Comparison of ENCODE assay signal across 27 cellular contexts in genomic region chr17:18231156-18231555, GRCh38. TPM values are rescaled to one million over a fixed set of nuclear protein-coding genes. Genes with fewer than 3 reads are reported as not detected.
A peak's percentile ranks its signal among the peaks of the same experiment; 100 is the strongest.
DNase-seq lines count a peak whose midpoint lies in the region; ATAC-seq and TF ChIP-seq lines count a peak whose summit lies in the region.
"Had no signal": no experiment of that assay in that cellular context is flagged by ENCODE, and none has a peak within 500 bp of the region (broad histone marks: within the 10 kb centered on the region; RNA-seq: fewer than 3 reads in every experiment).

No MANE protein-coding gene starts in this region.

- no peak overlapping the region for H3K4me3 Mint-ChIP-seq in chondrocyte (ENCODE audit: unreplicated experiment)
- H3K4me3 Mint-ChIP-seq: activated CD4-positive, alpha-beta T cell treated with anti-CD3 and anti-CD28 coated beads, Interleukin-2, amount 10 ng/mL, durations not matched to agents 7 days and 5 days; HFFc6 had no signal

- intact Hi-C loops in IMR-90 (cut with micrococcal nuclease) (no loop called here), breast epithelium (cut with DNase I; ENCODE audit: low total_unique reads) (no loop called here)

- peak overlapping the region; percentile 36 for H2AFZ ChIP-seq in IMR-90 (replicated peaks; ENCODE audit: low read length, poor library complexity)

- no peak overlapping the region for H3K56ac ChIP-seq in IMR-90 (ENCODE audit: extremely low read depth, insufficient read depth, low read length)

- H3K27me3 Mint-ChIP-seq in chondrocyte (ENCODE audit: low read depth), result no peaks in the 10 kb centered on the region
- H3K27me3 Mint-ChIP-seq: activated CD4-positive, alpha-beta T cell treated with anti-CD3 and anti-CD28 coated beads, Interleukin-2, amount 10 ng/mL, durations not matched to agents 7 days and 5 days; IgD-negative memory B cell had no signal

- POLR2A ChIA-PET in IMR-90 (lab: Charles Lee; ENCODE audit: unreplicated experiment), result interaction anchor here (0.6 kb wide), 1 partner anchor 40 kb away, joined by 3 read pairs; no protein-coding TSS in a partner anchor

- no peak overlapping the region for H2AK5ac ChIP-seq in IMR-90 (ENCODE audit: low read depth, low read length)

- H3K36me3 ChIP-seq in IMR-90 (ENCODE audit: control insufficient read depth, insufficient read depth, low read length), result peaks cover 38% of the 10 kb centered on the region; the same call in 1 of the 2 replicates
- H3K36me3 ChIP-seq in brain microvascular endothelial cell (replicated peaks), result peaks cover 20% of the 10 kb centered on the region
- no peaks in the 10 kb centered on the region for H3K36me3 ChIP-seq in breast epithelium

- TF ChIP-seq POLR2A in IMR-90 (IDR thresholded peaks at IDR 0.05; ENCODE audit: low read depth, low read length) (no peak), breast epithelium (IDR thresholded peaks at IDR 0.05) (no peak)

- DNase-seq in IMR-90 (no peak), chondrocyte (ENCODE audit: low spot score) (peak; percentile 68), left kidney (ENCODE audit: low read depth, low spot score) (peak; percentile 85), substantia nigra (lab: John Stamatoyannopoulos, UW) (peak in 22 of 49 donors; percentile 24 to 66 (median 46)), brain microvascular endothelial cell (no peak), breast epithelium (ENCODE audit: low spot score in 2 of 2) (no peak)
- DNase-seq: activated CD4-positive, alpha-beta T cell treated with anti-CD3 and anti-CD28 coated beads, Interleukin-2, amount 10 ng/mL, durations not matched to agents 7 days and 5 days; activated gamma-delta T cell treated with Interleukin-2 at 50 U/mL for 16 hours; activated T-cell treated with anti-CD3 and anti-CD28 coated beads, Interleukin-2, amount 50 U/mL, for 48 hours; cerebellar nuclear complex; effector CD8-positive, alpha-beta T cell; HFFc6; left lung; mesendoderm; NCI-H1694; NCI-H446 treated with DMSO at 0.1 percent for 48 hours; psoas muscle; stimulated activated CD4-positive, alpha-beta T cell treated with anti-CD3 and anti-CD28 coated beads, Interleukin-4, amount 100 ng/mL, for 1 hour; stomach; T-helper 9 cell had no signal

- peaks cover 36% of the 10 kb centered on the region for H3K4me1 Mint-ChIP-seq in chondrocyte (ENCODE audit: low read depth)

- no peak overlapping the region for H4K91ac ChIP-seq in IMR-90 (ENCODE audit: insufficient read depth, low read depth, low read length)

- H3K23ac ChIP-seq in IMR-90 (ENCODE audit: low read depth, low read length), result no peak overlapping the region

- no peak overlapping the region for H2BK20ac ChIP-seq in IMR-90 (ENCODE audit: low read depth, low read length)

- H3K14ac ChIP-seq in IMR-90 (replicated peaks; ENCODE audit: low read depth, low read length), result no peak overlapping the region

- H3K4me1 ChIP-seq in IMR-90 (ENCODE audit: control insufficient read depth, insufficient read depth, low read length) (peaks cover 13% of the 10 kb centered on the region), breast epithelium (peaks cover 2 to 6% of the 10 kb centered on the region in 2 donors)

- no peak overlapping the region for H3K4me3 ChIP-seq in IMR-90 (ENCODE audit: insufficient read depth, low read depth, low read length)
- H3K4me3 ChIP-seq in brain microvascular endothelial cell (ENCODE audit: low read depth, low read length), result no peak overlapping the region
- H3K4me3 ChIP-seq in breast epithelium, result no peak overlapping the region
- H3K4me3 ChIP-seq: BLaER1 treated with 17β-estradiol and CSF1 and Interleukin-3, amounts not matched to agents 10 nM and 100 nM; left lung; psoas muscle; SJSA1; stomach; tibial nerve had no signal

- peaks cover 16 to 77% of the 10 kb centered on the region in 2 experiments for H3K79me1 ChIP-seq in IMR-90 (ENCODE audit: low read depth in 1 of 2, low read length in 2 of 2)

- no peaks in the 10 kb centered on the region for H3K9me3 Mint-ChIP-seq in chondrocyte (ENCODE audit: low read depth)
- H3K9me3 Mint-ChIP-seq: activated CD4-positive, alpha-beta T cell treated with anti-CD3 and anti-CD28 coated beads, Interleukin-2, amount 10 ng/mL, durations not matched to agents 7 days and 5 days; HFFc6; IgD-negative memory B cell had no signal

- TF ChIP-seq CTCF in IMR-90 (conservative IDR thresholded peaks at IDR 0.05; ENCODE audit: low read depth, low read length) (no peak), chondrocyte (IDR thresholded peaks at IDR 0.05) (no peak), brain microvascular endothelial cell (IDR thresholded peaks at IDR 0.05; ENCODE audit: low read depth, low read length, missing control alignments) (no peak), breast epithelium (IDR thresholded peaks at IDR 0.05) (no peak)

- H4K8ac ChIP-seq in IMR-90 (ENCODE audit: low read depth in 2 of 2, low read length in 2 of 2), result no peak overlapping the region

- H3K27me3 ChIP-seq in IMR-90 (ENCODE audit: control insufficient read depth, insufficient read depth, low read length) (no peaks in the 10 kb centered on the region), brain microvascular endothelial cell (replicated peaks) (no peaks in the 10 kb centered on the region), breast epithelium (no peaks in the 10 kb centered on the region)
- H3K27me3 ChIP-seq: BLaER1 treated with 17β-estradiol and CSF1 and Interleukin-3, amounts not matched to agents 10 nM and 100 nM; left lung; SJSA1; stomach; tibial nerve had no signal

- H3K9me3 ChIP-seq in IMR-90 (ENCODE audit: control insufficient read depth, insufficient read depth, low read length) (no peaks in the 10 kb centered on the region), breast epithelium (no peaks in the 10 kb centered on the region)
- H3K9me3 ChIP-seq: BLaER1 treated with 17β-estradiol and CSF1 and Interleukin-3, amounts not matched to agents 10 nM and 100 nM; left lung; psoas muscle; SJSA1; stomach; tibial nerve had no signal

- ATAC-seq in IMR-90 (ENCODE audit: low read depth) (no peak), GM19324 (IDR thresholded peaks at IDR 0.05; ENCODE audit: low FRiP score, unreplicated experiment) (no peak)
- ATAC-seq: left lung, psoas muscle had no signal

- H3K27ac Mint-ChIP-seq in chondrocyte (ENCODE audit: unreplicated experiment), result peak overlapping the region; percentile 45
- H3K27ac Mint-ChIP-seq: activated CD4-positive, alpha-beta T cell treated with anti-CD3 and anti-CD28 coated beads, Interleukin-2, amount 10 ng/mL, durations not matched to agents 7 days and 5 days; HFFc6; IgD-negative memory B cell had no signal

- no peak overlapping the region for H3K4me2 ChIP-seq in IMR-90 (ENCODE audit: low read depth, low read length)
- H3K4me2 ChIP-seq: BLaER1 treated with 17β-estradiol and CSF1 and Interleukin-3, amounts not matched to agents 10 nM and 100 nM had no signal

- no peak overlapping the region for H3K18ac ChIP-seq in IMR-90 (ENCODE audit: low read depth, low read length)

- H2BK120ac ChIP-seq in IMR-90 (ENCODE audit: low read depth, low read length), result no peak overlapping the region

- 48% methylated on average over 7 of the region's 9 CpGs; no CpG with 5 or more reads in 1 of the 2 experiments for WGBS in IMR-90 (ENCODE audit: extremely low coverage in 2 of 2, insufficient read length in 1 of 2), 2 experiments

- no peak overlapping the region for H3K9ac ChIP-seq in IMR-90 (ENCODE audit: low read depth, low read length)

- BruUV-seq in IMR-90 (replicated peaks; lab: Mats Ljungman, UMichigan), result no TSS peak

- no peak overlapping the region for H3K4ac ChIP-seq in IMR-90 (ENCODE audit: low read depth, low read length)

- H3K9me1 ChIP-seq in IMR-90 (ENCODE audit: insufficient read depth, low read length), result peaks cover 3% of the 10 kb centered on the region

- no peak overlapping the region for H2BK5ac ChIP-seq in IMR-90 (ENCODE audit: low read depth, low read length, poor library complexity, severe bottlenecking)

- H2BK15ac ChIP-seq in IMR-90 (ENCODE audit: low read depth, low read length), result no peak overlapping the region

- dilution Hi-C loops in IMR-90 (cut with HindIII; ENCODE audit: low sequenced_read_pairs, unreplicated experiment), result no loop called here

- peaks cover 58% of the 10 kb centered on the region for H4K20me1 ChIP-seq in IMR-90 (ENCODE audit: insufficient read depth, low read length)

- H3K27ac ChIP-seq in IMR-90 (ENCODE audit: insufficient read depth, low read length), result no peak overlapping the region
- H3K27ac ChIP-seq in substantia nigra (ENCODE audit: low read depth, low read length, poor library complexity, severe bottlenecking), result peak overlapping the region; percentile 100
- no peak overlapping the region for H3K27ac ChIP-seq in brain microvascular endothelial cell
- H3K27ac ChIP-seq in breast epithelium, result no peak overlapping the region
- H3K27ac ChIP-seq: BLaER1 treated with 17β-estradiol and CSF1 and Interleukin-3, amounts not matched to agents 10 nM and 100 nM; epithelial cell of prostate; left lung; psoas muscle; SJSA1; stomach; VCaP had no signal

- no peak overlapping the region for H2AK9ac ChIP-seq in IMR-90 (replicated peaks; ENCODE audit: low read depth, low read length, poor library complexity)

- CTCF ChIA-PET in IMR-90 (lab: Yijun Ruan, JAX), result interaction anchor here (0.7 kb wide), 1 partner anchor 17 kb away, joined by 4 read pairs; no protein-coding TSS in a partner anchor

- H3K36me3 Mint-ChIP-seq in chondrocyte (ENCODE audit: low read depth), result peaks cover 5% of the 10 kb centered on the region
- H3K36me3 Mint-ChIP-seq: IgD-negative memory B cell had no signal

- no peak overlapping the region for H4K5ac ChIP-seq in IMR-90 (ENCODE audit: low read depth, low read length)

- in situ Hi-C loops in IMR-90 (cut with MboI; ENCODE audit: low sequenced_read_pairs), result no loop called here
- in situ Hi-C loops in brain microvascular endothelial cell (cut with HindIII; ENCODE audit: low pct_ligation_motif_present, low sequenced_read_pairs), result no loop called here

- TF ChIP-seq RAD21 in IMR-90 (IDR thresholded peaks at IDR 0.05; ENCODE audit: low read length), result no peak

RNA-seq across cellular contexts. Expression of gene LLGL1, which starts 5.7 kb away (rescaled TPM):
- total RNA-seq in IMR-90 (2012; rRNA removed) (34.2 and 40.1 TPM in 2 replicates), chondrocyte (38.7 to 41.8 TPM (median 39.0 TPM) in 3 replicates), breast epithelium (10 to 100 TPM; 16.0 to 21.6 (median 18.4) TPM)
- 52.9 and 57.9 TPM in 2 replicates for polyA plus RNA-seq in IMR-90 (2012; rRNA removed)
- 29.8 and 72.4 TPM in 2 replicates for polyA plus RNA-seq in IMR-90 (2012; cell fraction: cytosol; rRNA removed)
- 53.9 and 145 TPM in 2 replicates for polyA plus RNA-seq in IMR-90 (2012; cell fraction: nucleus; rRNA removed; ENCODE audit: low replicate concordance)

RNA-seq across cellular contexts. Expression of gene FLII, which starts 27.4 kb away (rescaled TPM):
- 258 and 263 TPM in 2 replicates for total RNA-seq in IMR-90 (2012; rRNA removed)
- 290 and 321 TPM in 2 replicates for polyA plus RNA-seq in IMR-90 (2012; rRNA removed)
- 217 and 243 TPM in 2 replicates for polyA plus RNA-seq in IMR-90 (2012; cell fraction: cytosol; rRNA removed)
- polyA plus RNA-seq in IMR-90 (2012; cell fraction: nucleus; rRNA removed; ENCODE audit: low replicate concordance), result 740 and 1,400 TPM in 2 replicates
- total RNA-seq in chondrocyte, result 228 to 244 TPM (median 230 TPM) in 3 replicates
- 100 to 1,000 TPM; 235 to 298 (median 293) TPM for total RNA-seq in breast epithelium

RNA-seq across cellular contexts. Expression of gene MIEF2, which starts 29.3 kb away (rescaled TPM):
- total RNA-seq in IMR-90 (2012; rRNA removed), result 9.1 and 12.2 TPM in 2 replicates
- 20.7 and 26.6 TPM in 2 replicates for polyA plus RNA-seq in IMR-90 (2012; rRNA removed)
- polyA plus RNA-seq in IMR-90 (2012; cell fraction: cytosol; rRNA removed), result 17.9 and 19.8 TPM in 2 replicates
- polyA plus RNA-seq in IMR-90 (2012; cell fraction: nucleus; rRNA removed; ENCODE audit: low replicate concordance), result 32.6 and 84.0 TPM in 2 replicates
- 9.5 to 11.5 TPM (median 10.7 TPM) in 3 replicates for total RNA-seq in chondrocyte
- total RNA-seq in breast epithelium, result 10 to 100 TPM in 2 of 3 donors, 1 to 10 TPM in 1; 9.8 to 29.6 (median 19.0) TPM

RNA-seq across cellular contexts. Expression of gene ALKBH5, which starts 47.5 kb away (rescaled TPM):
- total RNA-seq in IMR-90 (2012; rRNA removed), result 79.6 and 86.1 TPM in 2 replicates
- polyA plus RNA-seq in IMR-90 (2012; rRNA removed), result 54.6 and 57.6 TPM in 2 replicates
- 48.0 and 70.0 TPM in 2 replicates for polyA plus RNA-seq in IMR-90 (2012; cell fraction: cytosol; rRNA removed)
- polyA plus RNA-seq in IMR-90 (2012; cell fraction: nucleus; rRNA removed; ENCODE audit: low replicate concordance), result 28.3 and 30.6 TPM in 2 replicates
- total RNA-seq in chondrocyte, result 101 to 110 TPM (median 108 TPM) in 3 replicates
- total RNA-seq in breast epithelium, result 10 to 100 TPM; 80.0 to 90.0 (median 82.3) TPM

Comparison
In these comparisons a context has a peak if more than half of its experiments do, and no peak if none do; other contexts are left out.
1. DNase-seq: peak in chondrocyte (single experiment) and left kidney (single experiment); none in IMR-90 (single experiment), brain microvascular endothelial cell (single experiment) and breast epithelium (0 of 2).